ENCODE assay signal across 16 cellular contexts in genomic region chr2:211534655-211535054, GRCh38.
DNase-seq lines count a peak whose midpoint lies in the region; ATAC-seq and FAIRE-seq lines count a peak whose summit lies in the region.
"Had no signal": no experiment of that assay in that cellular context is flagged by ENCODE, and none has a peak within 500 bp of the region (broad histone marks: within the 10 kb centered on the region; RNA-seq: fewer than 3 reads in every experiment).

No MANE protein-coding gene starts in this region.

- intact Hi-C loops in right cardiac atrium (cut with DNase I), result no loop called here

- 38% methylated on average over 5 of the region's 5 CpGs for WGBS in right cardiac atrium

- no peaks in the 10 kb centered on the region for H3K9me3 ChIP-seq in right cardiac atrium (ENCODE audit: control insufficient read depth, low read length)
- H3K9me3 ChIP-seq: body of pancreas, right lobe of liver had no signal

- peak in 1 of 2 donors; percentile 67 for ATAC-seq in right cardiac atrium
- ATAC-seq in left lobe of liver, result no peak
- ATAC-seq: body of pancreas; natural killer cell treated with Interleukin-12 subunit alpha and Interleukin-12 subunit beta and Interleukin-15 and Interleukin-18, amount 100 ng/mL, for 72 hours; right lobe of liver had no signal

- H3K27ac ChIP-seq in right cardiac atrium (ENCODE audit: low read length), result no peak overlapping the region
- H3K27ac ChIP-seq: body of pancreas, right lobe of liver had no signal

- FAIRE-seq in frontal cortex (lab: Jason Lieb, UNC), result no peak

- H3K4me3 ChIP-seq in right cardiac atrium (ENCODE audit: low read length), result no peak overlapping the region
- H3K4me3 ChIP-seq: body of pancreas, right lobe of liver had no signal

- no peaks in the 10 kb centered on the region for H3K4me1 ChIP-seq in right cardiac atrium (ENCODE audit: control insufficient read depth, insufficient read depth, low read length)
- H3K4me1 ChIP-seq: body of pancreas, right lobe of liver had no signal

- DNase-seq in Ammon's horn (ENCODE audit: low spot score) (peak; percentile 7), NCI-H1105 treated with DMSO at 0.1 percent for 48 hours (lab: John Stamatoyannopoulos, UW) (peak; percentile 84), NCI-H748 (lab: John Stamatoyannopoulos, UW; ENCODE audit: unreplicated experiment) (peak; percentile 89), right cardiac atrium (peak in 2 of 3 donors; percentile 47 to 55), left lobe of liver (ENCODE audit: low spot score) (no peak), dermis blood vessel endothelial cell (no peak), DMS53 treated with DMSO at 0.1 percent for 48 hours (lab: John Stamatoyannopoulos, UW; ENCODE audit: unreplicated experiment) (no peak), frontal cortex (ENCODE audit: low spot score in 2 of 2) (no peak)
- DNase-seq: activated B cell treated with CpG ODN at 0.5 μM for 24 hours; body of pancreas; effector CD4-positive, alpha-beta T cell; KG1; NCI-H187 treated with DMSO at 0.1 percent for 48 hours; right lobe of liver; SW 1271 had no signal

- H3K27me3 ChIP-seq in right cardiac atrium (ENCODE audit: control insufficient read depth, insufficient read depth), result no peaks in the 10 kb centered on the region
- H3K27me3 ChIP-seq: body of pancreas, right lobe of liver had no signal

Comparison
In these comparisons a context has a peak if more than half of its experiments do, and no peak if none do; other contexts are left out.
1. DNase-seq: peak in Ammon's horn (single experiment), NCI-H1105 treated with DMSO at 0.1 percent for 48 hours (single experiment), NCI-H748 (single experiment) and right cardiac atrium (2 of 3); none in left lobe of liver (single experiment), dermis blood vessel endothelial cell (single experiment), DMS53 treated with DMSO at 0.1 percent for 48 hours (single experiment) and frontal cortex (0 of 2).